ENCODE assay signal across 10 cellular contexts in the genomic region with DNA sequence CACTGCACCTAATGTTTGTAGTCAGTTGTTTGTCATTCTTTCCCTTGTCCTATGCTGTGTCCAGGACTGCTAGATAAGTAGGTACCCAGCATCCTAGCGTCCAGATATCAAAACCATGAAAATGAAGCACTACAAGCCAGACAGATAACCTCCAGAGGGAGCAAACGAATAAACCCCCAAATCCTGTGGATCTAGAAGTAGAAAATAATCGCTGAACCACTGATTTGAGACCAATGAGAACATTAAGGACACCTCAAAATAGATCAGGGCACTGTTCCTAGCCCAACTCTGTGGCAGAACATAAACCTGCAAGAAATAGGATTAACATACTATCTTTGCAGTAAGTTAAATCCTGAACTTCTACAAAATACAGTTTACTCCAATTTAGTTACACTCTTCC. TPM values are rescaled to one million over a fixed set of nuclear protein-coding genes. Genes with fewer than 3 reads are reported as not detected.
DNase-seq lines count a peak whose midpoint lies in the region; ATAC-seq, FAIRE-seq and TF ChIP-seq lines count a peak whose summit lies in the region.
"Had no signal": no experiment of that assay in that cellular context is flagged by ENCODE, and none has a peak within 500 bp of the region (broad histone marks: within the 10 kb centered on the region; RNA-seq: fewer than 3 reads in every experiment).

No MANE protein-coding gene starts in this region.

- H2BK15ac ChIP-seq in H1 (ENCODE audit: low read length): no peak overlapping the region

- H3K36me3 Mint-ChIP-seq in CD8-positive, alpha-beta memory T cell: peaks cover 0 to 8% (median 0%) of the 10 kb centered on the region in 3 donors
- no peaks in the 10 kb centered on the region for H3K36me3 Mint-ChIP-seq in osteocyte (ENCODE audit: unreplicated experiment)

- peaks cover 23% of the 10 kb centered on the region for H3K4me1 ChIP-seq in CD8-positive, alpha-beta memory T cell (ENCODE audit: insufficient read depth, low read length)
- H3K4me1 ChIP-seq in MM.1S (ENCODE audit: low read length) (peaks cover 36% of the 10 kb centered on the region), H1 (replicated peaks in 1 of 4; ENCODE audit: control insufficient read depth in 3 of 4, insufficient read depth in 4 of 4, low read length in 3 of 4) (peaks cover 0 to 7% (median 4%) of the 10 kb centered on the region in 4 experiments; a peak in 5 of 7 replicates)

- no peaks in the 10 kb centered on the region for H3K36me3 ChIP-seq in CD8-positive, alpha-beta memory T cell (ENCODE audit: insufficient read depth, low read length)
- H3K36me3 ChIP-seq in MM.1S (replicated peaks; ENCODE audit: insufficient read depth, low read length) (no peaks in the 10 kb centered on the region), H1 (ENCODE audit: control insufficient read depth in 2 of 4, insufficient read depth in 4 of 4, low read length in 3 of 4) (no peaks in the 10 kb centered on the region)

- H3K9me3 ChIP-seq in CD8-positive, alpha-beta memory T cell (ENCODE audit: low read length): no peaks in the 10 kb centered on the region
- H3K9me3 ChIP-seq in MM.1S (replicated peaks; ENCODE audit: insufficient read depth, low read length) (no peaks in the 10 kb centered on the region), H1 (ENCODE audit: insufficient read depth in 2 of 2, low read depth in 1 of 2, low read length in 1 of 2) (no peaks in the 10 kb centered on the region)

- H3K23ac ChIP-seq in H1 (ENCODE audit: insufficient read length): no peak overlapping the region

- H2BK12ac ChIP-seq in H1 (ENCODE audit: low read depth, low read length): no peak overlapping the region

- no peak for TF ChIP-seq RAD21 in H1 (IDR thresholded peaks at IDR 0.05 in 1 of 2, conservative IDR thresholded peaks at IDR 0.05 in 1 of 2; ENCODE audit: low read depth in 2 of 2, low read length in 2 of 2)

- H3K27ac Mint-ChIP-seq in CD8-positive, alpha-beta memory T cell: peak overlapping the region; percentile 96 to 99 (median 98)
- no peak overlapping the region for H3K27ac Mint-ChIP-seq in osteocyte (ENCODE audit: unreplicated experiment)

- POLR2A ChIA-PET in CD8-positive, alpha-beta memory T cell (lab: Charles Lee): no interaction called here
- POLR2A ChIA-PET in H1 (lab: Charles Lee; ENCODE audit: partially characterized antibody): interaction anchor here (1.4 kb wide), 1 partner anchor 27 kb away, joined by 3 read pairs; no protein-coding TSS in a partner anchor

- H3F3A ChIP-seq in MM.1S (ENCODE audit: insufficient read depth, low read length): peaks cover 38% of the 10 kb centered on the region

- TF ChIP-seq POLR2A in H1 (IDR thresholded peaks at IDR 0.05; ENCODE audit: control extremely low read depth in 1 of 2, low read depth in 2 of 2, low read length in 2 of 2): no peak

- H3K23me2 ChIP-seq in H1 (ENCODE audit: low read depth, low read length): peaks cover 8% of the 10 kb centered on the region

- H4K20me1 ChIP-seq in MM.1S (ENCODE audit: insufficient read depth, low read length): no peaks in the 10 kb centered on the region
- H4K20me1 ChIP-seq in H1 (replicated peaks in 1 of 2; ENCODE audit: control insufficient read depth in 1 of 2, insufficient read depth in 2 of 2, low read length in 2 of 2): no peaks in the 10 kb centered on the region

- H3K4me3 Mint-ChIP-seq in CD8-positive, alpha-beta memory T cell: peak overlapping the region; percentile 90 to 99 (median 97)
- H3K4me3 Mint-ChIP-seq in osteocyte (ENCODE audit: unreplicated experiment): peak overlapping the region; percentile 88

- no peak overlapping the region for H3K14ac ChIP-seq in H1 (ENCODE audit: insufficient read length)

- H3K4ac ChIP-seq in H1 (replicated peaks; ENCODE audit: insufficient read length, low read depth, low read length): no peak overlapping the region

- peak overlapping the region; percentile 66 for H3K4me3 ChIP-seq in CD8-positive, alpha-beta memory T cell (ENCODE audit: low read length)
- H3K4me3 ChIP-seq in MM.1S (ENCODE audit: low read length): no peak overlapping the region
- H3K4me3 ChIP-seq in H1 (ENCODE audit: extremely low read depth in 1 of 4, insufficient read depth in 2 of 4, low read depth in 3 of 4, low read length in 4 of 4): peak overlapping the region in 2 of 4 experiments; percentile 92 to 100; a peak in 3 of 8 replicates

- H3K4me1 Mint-ChIP-seq in CD8-positive, alpha-beta memory T cell: peaks cover 29 to 44% (median 34%) of the 10 kb centered on the region in 3 donors
- peaks cover 8% of the 10 kb centered on the region for H3K4me1 Mint-ChIP-seq in osteocyte (ENCODE audit: unreplicated experiment)

- H3K79me1 ChIP-seq in H1 (ENCODE audit: low read depth, low read length): no peaks in the 10 kb centered on the region

- no peak for TF ChIP-seq EP300 in H1 (IDR thresholded peaks at IDR 0.05; ENCODE audit: borderline replicate concordance in 1 of 2, low read depth in 2 of 2, low read length in 2 of 2)

- FAIRE-seq in H1 (lab: Jason Lieb, UNC): no peak
- FAIRE-seq: G401.6 had no signal

- H2AFZ ChIP-seq in MM.1S (ENCODE audit: low read length) (peak overlapping the region; percentile 38; the same call in 1 of the 2 replicates), H1 (ENCODE audit: low read length) (0 out of 2 replicates have a peak overlapping the region, but pooled peaks have one; percentile 94)

- H3K79me2 ChIP-seq in MM.1S (ENCODE audit: low read length) (no peaks in the 10 kb centered on the region), H1 (ENCODE audit: control insufficient read depth in 1 of 2, insufficient read depth in 2 of 2, low read length in 2 of 2) (no peaks in the 10 kb centered on the region)

- no peak overlapping the region for H2BK20ac ChIP-seq in H1 (ENCODE audit: low read length)

- H4K91ac ChIP-seq in H1 (replicated peaks; ENCODE audit: insufficient read length, low read length): no peak overlapping the region

- CTCF ChIA-PET in CD8-positive, alpha-beta memory T cell (lab: Charles Lee): no interaction called here
- CTCF ChIA-PET in H1 (lab: Charles Lee; ENCODE audit: partially characterized antibody): interaction anchor here (2.9 kb wide), 2 partner anchors 24 to 135 kb away, joined by 9 to 26 read pairs; a partner anchor contains a TSS

- H3K9me2 ChIP-seq in MM.1S (replicated peaks; ENCODE audit: insufficient read depth, low read length): no peaks in the 10 kb centered on the region

- H2BK120ac ChIP-seq in H1 (replicated peaks; ENCODE audit: low read depth, low read length): no peak overlapping the region

- H3K4me2 ChIP-seq in MM.1S (ENCODE audit: low read depth, low read length) (peak overlapping the region; percentile 68), H1 (ENCODE audit: insufficient read depth in 1 of 2, low read depth in 2 of 2, low read length in 2 of 2) (peak overlapping the region in 1 of 2 experiments; percentile 93; a peak in 1 of 4 replicates)

- H2BK5ac ChIP-seq in H1 (ENCODE audit: low read depth, low read length): no peak overlapping the region

- DNase-seq in CD8-positive, alpha-beta memory T cell: no peak
- DNase-seq in MM.1S: no peak
- no peak for DNase-seq in H1 (ENCODE audit: low read depth in 1 of 2, low spot score in 2 of 2)
- DNase-seq in osteocyte (ENCODE audit: extremely low spot score, unreplicated experiment): no peak
- DNase-seq in NCI-H226: no peak
- DNase-seq in mesenteric fat pad (ENCODE audit: low spot score): no peak
- DNase-seq: activated CD4-positive, alpha-beta T cell treated with anti-CD3 and anti-CD28 coated beads, Interleukin-2, amount 50 U/mL, for 4 hours had no signal

- H2AK5ac ChIP-seq in H1 (ENCODE audit: low read depth, low read length): no peak overlapping the region

- H3K9me3 Mint-ChIP-seq in CD8-positive, alpha-beta memory T cell: peaks cover 0 to 3% (median 0%) of the 10 kb centered on the region in 5 donors
- no peaks in the 10 kb centered on the region for H3K9me3 Mint-ChIP-seq in osteocyte (ENCODE audit: unreplicated experiment)

- peaks cover 0 to 12% of the 10 kb centered on the region in 2 donors for H3K27me3 Mint-ChIP-seq in CD8-positive, alpha-beta memory T cell
- peaks cover 76% of the 10 kb centered on the region for H3K27me3 Mint-ChIP-seq in osteocyte (ENCODE audit: unreplicated experiment)

- H4K8ac ChIP-seq in H1 (ENCODE audit: extremely low read depth, insufficient read depth, low read length): no peak overlapping the region

- H3K18ac ChIP-seq in H1 (ENCODE audit: extremely low read depth, low read length): no peak overlapping the region

- WGBS in H1 (ENCODE audit: extremely low coverage in 1 of 2, insufficient coverage in 1 of 2, insufficient read length in 1 of 2, insufficient replicate concordance in 2 of 2, low coverage in 1 of 2, low lambda C conversion rate in 2 of 2, missing lambda C conversion rate in 1 of 2), 2 experiments: 90% methylated on average over 3 of the region's 3 CpGs; no CpG with 5 or more reads in 1 of the 2 experiments

- no peak for TF ChIP-seq CTCF in MM.1S (IDR thresholded peaks at IDR 0.05; ENCODE audit: low read length)
- TF ChIP-seq CTCF in H1 (IDR thresholded peaks at IDR 0.05; ENCODE audit: control extremely low read depth in 1 of 3, insufficient read depth in 1 of 3, low read depth in 1 of 3, low read length in 3 of 3): no peak
- no peak for TF ChIP-seq CTCF in osteocyte (IDR thresholded peaks at IDR 0.05)

- no peak overlapping the region for H3K56ac ChIP-seq in H1 (replicated peaks; ENCODE audit: insufficient read length, low read depth, low read length)

- no peaks in the 10 kb centered on the region for H3K27me3 ChIP-seq in CD8-positive, alpha-beta memory T cell (ENCODE audit: insufficient read depth, low read length, poor library complexity, severe bottlenecking)
- H3K27me3 ChIP-seq in MM.1S (replicated peaks; ENCODE audit: insufficient read depth, low read length) (no peaks in the 10 kb centered on the region), H1 (replicated peaks in 1 of 4; ENCODE audit: control insufficient read depth in 3 of 4, extremely low read depth in 1 of 4, insufficient read depth in 3 of 4, low read length in 3 of 4) (no peaks in the 10 kb centered on the region)

- peak overlapping the region; percentile 85 for H3K27ac ChIP-seq in CD8-positive, alpha-beta memory T cell (ENCODE audit: low read depth, low read length)
- H3K27ac ChIP-seq in MM.1S (ENCODE audit: low read length) (peak overlapping the region; percentile 97; the same call in 1 of the 2 replicates), H1 (ENCODE audit: low read depth, low read length) (no peak overlapping the region)

- peak overlapping the region; percentile 82; the same call in 1 of the 2 replicates for H3K9ac ChIP-seq in MM.1S (ENCODE audit: low read length)
- H3K9ac ChIP-seq in H1 (replicated peaks in 1 of 4; ENCODE audit: extremely low read depth in 1 of 4, low read depth in 3 of 4, low read length in 3 of 4): no peak overlapping the region

- no peak for ATAC-seq in HG03460 (IDR thresholded peaks at IDR 0.05; ENCODE audit: unreplicated experiment)
- ATAC-seq in GM19328 (IDR thresholded peaks at IDR 0.05; ENCODE audit: unreplicated experiment): no peak

- H4K5ac ChIP-seq in H1 (ENCODE audit: insufficient read length, low read depth, low read length): no peak overlapping the region

RNA-seq across cellular contexts. Expression of a gene that starts 1.1 kb away (rescaled TPM):
- total RNA-seq in CD8-positive, alpha-beta memory T cell: under 1 TPM; 0.55 to 0.83 TPM
- 0.84 TPM for polyA plus RNA-seq in CD8-positive, alpha-beta memory T cell
- 0.27 and 0.43 TPM in 2 replicates for total RNA-seq in H1 (2021; fragmentation: NEBNext Ultra II Directional; extraction: Animal tissue kit (Norgen Biotek cat#: 25700))
- 0.19 and 0.50 TPM in 2 replicates for polyA plus RNA-seq in H1 (2011; rRNA removed)
- polyA plus RNA-seq in H1 (2011; cell fraction: cytosol; rRNA removed): 0.31 TPM
- 0.60 TPM for polyA plus RNA-seq in H1 (2011; cell fraction: nucleus; rRNA removed)
- 0.17 to 0.64 TPM (median 0.19 TPM) in 4 replicates for polyA plus RNA-seq in H1 (2012, experiment 1 of 2)
- polyA plus RNA-seq in H1 (2012, experiment 2 of 2): not detected
- 0.34 TPM for polyA plus RNA-seq in H1 (2013, experiment 1 of 2)
- polyA plus RNA-seq in H1 (2013, experiment 2 of 2): 0.15 TPM
- 1.3 and 1.5 TPM in 2 replicates for polyA minus RNA-seq in H1 (2011; rRNA and poly(A)+ RNA removed)
- polyA minus RNA-seq in H1 (2011; cell fraction: cytosol; rRNA and poly(A)+ RNA removed): not detected
- polyA minus RNA-seq in H1 (2011; cell fraction: nucleus; rRNA and poly(A)+ RNA removed): 1.00 TPM
- total RNA-seq in osteocyte (not detected in 2 replicates), mesenteric fat pad (0.16 TPM)

RNA-seq across cellular contexts. Expression of a gene that starts 25.7 kb away (rescaled TPM):
- total RNA-seq in CD8-positive, alpha-beta memory T cell: 10 to 100 TPM; 69.3 to 76.5 TPM
- polyA plus RNA-seq in CD8-positive, alpha-beta memory T cell: 84.9 TPM
- 84.4 and 84.9 TPM in 2 replicates for total RNA-seq in H1 (2021; fragmentation: NEBNext Ultra II Directional; extraction: Animal tissue kit (Norgen Biotek cat#: 25700))
- 9.9 and 21.9 TPM in 2 replicates for polyA plus RNA-seq in H1 (2011; rRNA removed)
- polyA plus RNA-seq in H1 (2011; cell fraction: cytosol; rRNA removed): 43.3 TPM
- 8.2 TPM for polyA plus RNA-seq in H1 (2011; cell fraction: nucleus; rRNA removed)
- polyA plus RNA-seq in H1 (2012, experiment 1 of 2): 36.4 to 84.8 TPM (median 40.7 TPM) in 4 replicates
- polyA plus RNA-seq in H1 (2012, experiment 2 of 2): 14.4 TPM
- polyA plus RNA-seq in H1 (2013, experiment 1 of 2): 63.6 TPM
- 64.0 TPM for polyA plus RNA-seq in H1 (2013, experiment 2 of 2)
- 13.1 and 18.6 TPM in 2 replicates for polyA minus RNA-seq in H1 (2011; rRNA and poly(A)+ RNA removed)
- polyA minus RNA-seq in H1 (2011; cell fraction: cytosol; rRNA and poly(A)+ RNA removed): 16.1 TPM
- polyA minus RNA-seq in H1 (2011; cell fraction: nucleus; rRNA and poly(A)+ RNA removed): 14.6 TPM
- total RNA-seq in osteocyte: 20.5 and 21.6 TPM in 2 replicates
- total RNA-seq in mesenteric fat pad: 49.3 TPM
